In the genomic region with DNA sequence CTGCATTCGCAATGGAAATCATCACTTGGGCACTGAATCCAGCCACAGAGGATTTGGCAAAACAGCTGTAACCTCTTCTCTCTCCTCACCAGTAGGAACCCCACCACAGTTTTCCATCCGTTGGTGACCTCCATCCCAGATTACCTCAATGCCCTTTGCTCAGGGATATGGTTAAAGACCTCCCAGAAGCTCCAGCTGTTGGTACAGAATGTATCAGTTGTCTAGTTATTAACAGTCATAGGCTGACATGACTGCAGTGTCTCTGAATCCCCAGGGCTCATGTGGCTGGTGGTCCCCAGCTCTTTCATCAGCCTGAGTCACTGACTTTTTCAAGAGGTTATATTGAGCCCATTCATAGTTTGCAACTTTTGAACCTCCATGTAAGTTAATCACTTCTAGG, we compare ENCODE assay signal across 33 cellular contexts.
"Had no signal": no experiment of that assay in that cellular context is flagged by ENCODE, and none has a peak within 500 bp of the region (broad histone marks: within the 10 kb centered on the region; RNA-seq: fewer than 3 reads in every experiment).

No MANE protein-coding gene starts in this region.

- H3K4me3 ChIP-seq: MG63 had no signal

- H3K27me3 ChIP-seq: MG63 had no signal

- DNase-seq: Karpas-422, Kasumi-1, KG1, MG63, MM.1S, MV-4-11, NCI-H1048, NCI-H1092, NCI-H1105, NCI-H1105 treated with DMSO at 0.1 percent for 48 hours, NCI-H1417, NCI-H1417 treated with DMSO at 0.1 percent for 48 hours, NCI-H1436, NCI-H1436 treated with DMSO at 0.1 percent for 48 hours, NCI-H146, NCI-H1694, NCI-H1694 treated with DMSO at 0.1 percent for 48 hours, NCI-H187, NCI-H187 treated with DMSO at 0.1 percent for 48 hours, NCI-H1930, NCI-H2029, NCI-H2029 treated with DMSO at 0.1 percent for 48 hours, NCI-H2081, NCI-H2081 treated with DMSO at 0.1 percent for 48 hours, NCI-H2107, NCI-H2171, NCI-H2171 treated with DMSO at 0.1 percent for 48 hours, NCI-H2227 treated with DMSO at 0.1 percent for 48 hours, NCI-H226, NCI-H345, NCI-H446, NCI-H446 treated with DMSO at 0.1 percent for 48 hours had no signal

- H3K9me3 ChIP-seq: MG63 had no signal

- H3K36me3 ChIP-seq: MG63 had no signal

- H3K27ac ChIP-seq: KMS-11 had no signal
